Comparison of ENCODE assay signal across 19 cellular contexts in genomic region chr22:46429327-46429853, GRCh38.
"Had no signal": no experiment of that assay in that cellular context is flagged by ENCODE, and none has a peak within 500 bp of the region (broad histone marks: within the 10 kb centered on the region; RNA-seq: fewer than 3 reads in every experiment).

No MANE protein-coding gene starts in this region.

- H2AFZ ChIP-seq: parathyroid adenoma had no signal

- H3K27ac Mint-ChIP-seq: activated T-cell treated with anti-CD3 and anti-CD28 coated beads, Interleukin-2, amount 50 U/mL, for 72 hours; immature natural killer cell; WTC11 had no signal

- DNase-seq: activated CD4-positive, alpha-beta T cell treated with anti-CD3 and anti-CD28 coated beads for 48 hours; activated CD8-positive, alpha-beta memory T cell treated with anti-CD3 and anti-CD28 coated beads, Interleukin-2, amount 50 U/mL, for 48 hours; activated gamma-delta T cell treated with Interleukin-2 at 50 U/mL for 16 hours; activated T-cell treated with anti-CD3 and anti-CD28 coated beads, Interleukin-2, amount 50 U/mL, for 72 hours; amniotic stem cell; brain microvascular endothelial cell; effector memory CD4-positive, alpha-beta T cell; foreskin keratinocyte; immature natural killer cell; mammary epithelial cell; naive B cell; stimulated activated CD4-positive, alpha-beta T cell treated with anti-CD3 and anti-CD28 coated beads, Interleukin-2, amount 100 ng/mL, for 24 hours; T-helper 2 cell had no signal

- H3K9ac ChIP-seq: parathyroid adenoma had no signal

- H3K4me3 ChIP-seq: thoracic aorta, vagina had no signal

- H3K79me2 ChIP-seq: parathyroid adenoma had no signal

- H3K4me3 Mint-ChIP-seq: activated naive CD8-positive, alpha-beta T cell; activated T-cell treated with anti-CD3 and anti-CD28 coated beads, Interleukin-2, amount 50 U/mL, for 72 hours; central memory CD8-positive, alpha-beta T cell; WTC11 had no signal

- H3K9me3 Mint-ChIP-seq: central memory CD8-positive, alpha-beta T cell; immature natural killer cell had no signal

- H3K27me3 ChIP-seq: foreskin keratinocyte, vagina had no signal

- H3K27me3 Mint-ChIP-seq: activated naive CD8-positive, alpha-beta T cell; central memory CD8-positive, alpha-beta T cell; naive B cell had no signal

- H3K9me3 ChIP-seq: vagina had no signal

- H3K4me1 ChIP-seq: parathyroid adenoma, vagina had no signal

- H3K4me1 Mint-ChIP-seq: WTC11 had no signal

- ATAC-seq: activated T-cell treated with anti-CD3 and anti-CD28 coated beads, Interleukin-2, amount 50 U/mL, for 72 hours; foreskin keratinocyte; WTC11 had no signal

- H3K27ac ChIP-seq: brain microvascular endothelial cell, foreskin keratinocyte, parathyroid adenoma, thoracic aorta, vagina had no signal

- H3K36me3 ChIP-seq: brain microvascular endothelial cell, thoracic aorta, vagina had no signal
